In the genomic region with DNA sequence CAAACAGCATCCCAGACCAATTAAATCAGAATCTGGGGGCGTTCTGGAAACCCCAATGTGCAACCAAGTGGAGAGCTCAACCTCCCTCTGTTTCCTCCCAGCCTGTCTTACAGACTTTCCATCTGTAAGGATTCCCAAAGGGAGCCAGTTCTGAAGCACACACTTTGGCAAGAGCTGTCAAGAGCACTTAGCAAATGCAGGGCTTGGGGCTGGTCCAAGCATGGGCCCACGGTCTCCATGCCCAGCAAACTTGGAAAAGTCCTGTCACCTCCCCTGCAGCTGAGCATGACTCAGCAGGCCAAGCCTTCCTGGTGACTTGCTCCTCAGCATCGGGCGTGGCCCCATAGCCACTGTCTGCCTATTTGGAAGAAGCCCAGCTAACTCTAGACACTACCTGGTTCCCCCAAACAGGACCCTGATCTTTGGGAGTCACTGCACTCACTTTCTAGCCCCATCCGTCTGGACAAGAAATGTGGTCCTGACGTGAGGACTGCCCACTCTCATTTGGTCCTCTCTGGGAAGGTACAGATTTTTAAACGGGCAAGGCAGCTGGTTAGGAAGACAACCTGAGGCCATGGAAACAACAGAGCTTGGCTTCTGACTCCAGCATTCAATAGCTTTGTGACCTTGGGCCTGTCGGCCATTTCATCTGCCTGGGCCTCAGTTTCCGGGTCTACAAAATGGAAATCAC, we compare ENCODE assay signal across 8 cellular contexts. TPM values are rescaled to one million over a fixed set of nuclear protein-coding genes. Genes with fewer than 3 reads are reported as not detected.
DNase-seq lines count a peak whose midpoint lies in the region; ATAC-seq, FAIRE-seq and TF ChIP-seq lines count a peak whose summit lies in the region.

No MANE protein-coding gene starts in this region.

- TF ChIP-seq CTCF in astrocyte (IDR thresholded peaks at IDR 0.05; ENCODE audit: insufficient read depth, low read depth, low read length) = no peak

- peaks cover 78% of the 10 kb centered on the region for H3K4me1 Mint-ChIP-seq in astrocyte (ENCODE audit: low read depth, unreplicated experiment)

- H3K36me3 Mint-ChIP-seq in astrocyte (ENCODE audit: low read depth, unreplicated experiment) = peaks cover 56% of the 10 kb centered on the region

- peaks cover 21% of the 10 kb centered on the region for H3K36me3 ChIP-seq in astrocyte (ENCODE audit: insufficient read depth, low read length)

- no peaks in the 10 kb centered on the region for H3K27me3 Mint-ChIP-seq in astrocyte (ENCODE audit: low read depth, unreplicated experiment)

- H3K27me3 ChIP-seq in astrocyte (ENCODE audit: insufficient read depth, low read length) = no peaks in the 10 kb centered on the region

- peak; percentile 34 for FAIRE-seq in astrocyte (lab: Jason Lieb, UNC)

- no peaks in the 10 kb centered on the region for H3K9me3 ChIP-seq in astrocyte (ENCODE audit: insufficient read depth, low read depth, low read length)

- peak overlapping the region; percentile 99 for H3K27ac ChIP-seq in astrocyte (ENCODE audit: low read depth, low read length)

- ATAC-seq in HG02840 (IDR thresholded peaks at IDR 0.05; ENCODE audit: low FRiP score, unreplicated experiment) = no peak

- no peak overlapping the region for H2AFZ ChIP-seq in astrocyte (ENCODE audit: low read depth, low read length)

- peak overlapping the region; percentile 73 for H3K4me3 Mint-ChIP-seq in astrocyte (ENCODE audit: unreplicated experiment)

- peak overlapping the region; percentile 0 for H3K4me3 ChIP-seq in astrocyte (ENCODE audit: insufficient read depth, low read depth, low read length)

- peaks cover under 1% of the 10 kb centered on the region for H4K20me1 ChIP-seq in astrocyte (ENCODE audit: insufficient read depth, low read length)

- no peaks in the 10 kb centered on the region for H3K9me3 Mint-ChIP-seq in astrocyte (ENCODE audit: unreplicated experiment)

- peak overlapping the region; percentile 70 for H3K4me2 ChIP-seq in astrocyte (ENCODE audit: low read length)

- DNase-seq in EL (peak; percentile 95), NCI-H460 (ENCODE audit: extremely low read depth, low read depth) (peak; percentile 80), astrocyte (ENCODE audit: low read depth) (peak; percentile 91), iris pigment epithelial cell (ENCODE audit: low read depth) (peak; percentile 71), HuH-7 (ENCODE audit: low spot score) (no peak), NCI-H1417 treated with DMSO at 0.1 percent for 48 hours (lab: John Stamatoyannopoulos, UW) (no peak)
- DNase-seq in stimulated activated CD8-positive, alpha-beta memory T cell treated with anti-CD3 and anti-CD28 coated beads, Interleukin-4, amount 100 ng/mL, for 48 hours = peak; percentile 51

- H3K9ac ChIP-seq in astrocyte (ENCODE audit: low read length) = peak overlapping the region; percentile 82

- peak overlapping the region; percentile 99 for H3K27ac Mint-ChIP-seq in astrocyte (ENCODE audit: unreplicated experiment)

- H3K4me1 ChIP-seq in astrocyte (ENCODE audit: insufficient read depth, low read length) = peaks cover 76% of the 10 kb centered on the region

- H3K79me2 ChIP-seq in astrocyte (ENCODE audit: insufficient read depth, low read length) = peaks cover 74% of the 10 kb centered on the region

RNA-seq across cellular contexts. Expression of gene SLC2A1, which starts 16.9 kb away (rescaled TPM):
- 129 and 170 TPM in 2 replicates for total RNA-seq in NCI-H460 (2014; rRNA removed; shearing (Covaris generic))
- polyA plus RNA-seq in NCI-H460 (2014; cell fraction: nucleus; rRNA removed) = 382 and 424 TPM in 2 replicates
- 506 and 521 TPM in 2 replicates for total RNA-seq in astrocyte

Comparison
In these comparisons a context has a peak if more than half of its experiments do, and no peak if none do; other contexts are left out.
1. DNase-seq: peak in EL (single experiment), NCI-H460 (single experiment), astrocyte (single experiment), iris pigment epithelial cell (single experiment) and stimulated activated CD8-positive, alpha-beta memory T cell treated with anti-CD3 and anti-CD28 coated beads, Interleukin-4, amount 100 ng/mL, for 48 hours (single experiment); none in HuH-7 (single experiment) and NCI-H1417 treated with DMSO at 0.1 percent for 48 hours (single experiment).